Comparison of ENCODE assay signal across 1 cellular context in the genomic region with DNA sequence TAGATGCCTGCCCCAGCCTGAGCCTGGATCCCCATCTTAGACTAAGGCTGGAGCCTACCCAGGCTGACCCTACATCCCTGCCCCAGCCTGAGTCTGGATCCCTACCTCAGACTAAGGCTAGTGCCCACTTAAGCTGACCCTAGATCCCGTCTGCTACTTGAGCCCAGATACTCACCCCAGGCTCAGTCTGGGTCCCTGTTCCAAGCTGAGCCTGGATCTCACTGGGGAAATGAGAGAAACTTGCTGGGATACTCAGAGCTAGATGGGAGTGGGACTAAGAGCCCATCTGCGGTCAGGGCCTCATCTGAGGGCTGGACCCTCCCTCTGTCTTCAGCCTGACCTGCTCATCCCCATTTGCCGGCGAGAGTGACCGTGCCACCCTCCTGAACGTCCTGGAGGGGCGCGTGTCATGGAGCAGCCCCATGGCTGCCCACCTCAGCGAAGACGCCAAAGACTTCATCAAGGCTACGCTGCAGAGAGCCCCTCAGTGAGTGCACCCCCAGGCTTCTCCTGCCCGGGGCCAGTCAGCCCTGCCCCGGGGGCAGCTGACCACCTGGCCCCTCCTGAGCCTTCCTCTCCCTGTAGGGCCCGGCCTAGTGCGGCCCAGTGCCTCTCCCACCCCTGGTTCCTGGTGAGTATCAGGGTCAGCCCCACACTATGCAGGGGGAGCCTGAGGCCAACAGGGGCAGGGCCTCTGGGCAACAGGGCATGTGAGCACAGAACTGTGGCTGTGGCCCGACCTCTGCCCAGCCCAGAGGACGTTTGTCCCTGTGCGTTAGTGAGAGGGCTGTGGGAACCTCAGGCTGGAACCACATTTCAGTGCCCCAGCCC.
A peak's percentile ranks its signal among the peaks of the same experiment; 100 is the strongest.
TF ChIP-seq lines count a peak whose summit lies in the region.

No MANE protein-coding gene starts in this region.

TF ChIP-seq in K562, 482 proteins besides CTCF, POLR2A, EP300 and RAD21 (continued from another document):
- TF ChIP-seq HINFP (tag; conservative IDR thresholded peaks at IDR 0.05; ENCODE audit: low read depth) (0 out of 2 replicates have a peak, but pooled peaks have one; percentile 4), CBFB (CRISPR knock-in tag; IDR thresholded peaks at IDR 0.05) (0 out of 2 replicates have a peak, but pooled peaks have one; percentile 65), ZNF12 (CRISPR knock-in tag; IDR thresholded peaks at IDR 0.05) (0 out of 2 replicates have a peak, but pooled peaks have one; percentile 25), RNF2 (IDR thresholded peaks at IDR 0.05) (no peak), POLR2B (IDR thresholded peaks at IDR 0.05; ENCODE audit: low read depth, partially characterized antibody) (no peak)
- TF ChIP-seq, protein P1, sequence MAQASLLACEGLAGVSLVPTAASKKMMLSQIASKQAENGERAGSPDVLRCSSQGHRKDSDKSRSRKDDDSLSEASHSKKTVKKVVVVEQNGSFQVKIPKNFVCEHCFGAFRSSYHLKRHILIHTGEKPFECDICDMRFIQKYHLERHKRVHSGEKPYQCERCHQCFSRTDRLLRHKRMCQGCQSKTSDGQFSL (CRISPR knock-in tag; IDR thresholded peaks at IDR 0.05): peak; percentile 26; the same call in 1 of the 2 replicates
- TF ChIP-seq, protein P1 (tag; IDR thresholded peaks at IDR 0.05): no peak
- TF ChIP-seq, protein P2, sequence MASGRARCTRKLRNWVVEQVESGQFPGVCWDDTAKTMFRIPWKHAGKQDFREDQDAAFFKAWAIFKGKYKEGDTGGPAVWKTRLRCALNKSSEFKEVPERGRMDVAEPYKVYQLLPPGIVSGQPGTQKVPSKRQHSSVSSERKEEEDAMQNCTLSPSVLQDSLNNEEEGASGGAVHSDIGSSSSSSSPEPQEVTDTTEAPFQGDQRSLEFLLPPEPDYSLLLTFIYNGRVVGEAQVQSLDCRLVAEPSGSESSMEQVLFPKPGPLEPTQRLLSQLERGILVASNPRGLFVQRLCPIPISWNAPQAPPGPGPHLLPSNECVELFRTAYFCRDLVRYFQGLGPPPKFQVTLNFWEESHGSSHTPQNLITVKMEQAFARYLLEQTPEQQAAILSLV (tag; IDR thresholded peaks at IDR 0.05): peak; percentile 6; the same call in 1 of the 2 replicates
